ENCODE assay signal across 1 cellular context in the genomic region with DNA sequence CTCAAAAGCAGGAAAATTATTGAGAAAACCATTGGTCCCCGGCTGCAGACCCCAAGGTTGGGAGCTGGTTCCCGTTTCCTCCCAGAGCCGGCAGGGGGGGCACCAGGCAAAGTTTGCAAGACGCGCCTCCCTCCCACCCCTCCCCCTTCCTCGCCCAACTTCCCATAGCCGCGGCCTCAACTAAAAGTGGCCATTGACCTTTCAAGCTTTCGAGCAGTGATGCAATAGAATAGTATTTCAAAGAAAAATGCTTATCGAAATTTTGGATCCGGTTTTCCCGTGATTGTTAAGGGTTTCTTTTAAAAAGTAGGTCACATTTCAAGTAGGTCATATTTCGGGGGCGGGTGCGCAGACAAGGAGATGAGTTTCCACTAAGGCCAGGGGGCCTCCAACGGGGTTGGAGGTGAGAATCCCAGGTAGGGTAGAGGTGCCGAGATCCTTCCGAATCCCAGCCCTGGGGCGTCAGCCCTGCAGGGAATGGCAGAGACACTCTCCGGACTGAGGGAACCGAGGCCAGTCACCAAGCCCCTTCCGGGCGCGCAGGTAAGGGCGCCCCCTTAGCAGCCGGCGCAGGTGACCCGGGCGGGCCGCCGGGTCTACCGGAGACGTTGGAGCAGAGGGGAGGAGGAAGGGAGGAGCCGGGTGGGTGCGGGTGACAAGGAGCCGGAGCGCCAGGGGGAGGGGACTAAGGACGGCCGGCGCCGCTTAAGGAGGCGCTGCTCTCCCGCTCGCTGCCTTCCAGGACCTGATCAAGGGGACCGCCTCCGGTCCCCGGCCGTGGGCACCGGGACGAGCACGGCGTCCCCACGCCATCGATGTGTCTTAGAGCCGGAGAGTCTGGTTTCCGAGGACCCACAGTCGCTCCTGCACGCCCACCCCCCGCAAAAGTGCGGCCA.
TF ChIP-seq lines count a peak whose summit lies in the region.

No MANE protein-coding gene starts in this region.

TF ChIP-seq in K562, 482 proteins besides CTCF, POLR2A, EP300 and RAD21 (continued from another document and continues in another):
- no peak for TF ChIP-seq ZNF695 (CRISPR knock-in tag; IDR thresholded peaks at IDR 0.05)
- TF ChIP-seq ELF1 (tag; IDR thresholded peaks at IDR 0.05), result peak; percentile 71; the same call in 1 of the 2 replicates
- TF ChIP-seq ZNF79 (CRISPR knock-in tag; IDR thresholded peaks at IDR 0.05; ENCODE audit: low read depth), result no peak
- TF ChIP-seq POLR3G (IDR thresholded peaks at IDR 0.05; ENCODE audit: extremely low read depth, insufficient read length, insufficient replicate concordance), result no peak
- TF ChIP-seq ETS2 (tag; IDR thresholded peaks at IDR 0.05; ENCODE audit: borderline replicate concordance, poor library complexity, severe bottlenecking), result no peak
- no peak for TF ChIP-seq THRA (IDR thresholded peaks at IDR 0.05)
- TF ChIP-seq MTA1 (IDR thresholded peaks at IDR 0.05; ENCODE audit: borderline replicate concordance), result peak; percentile 40; the same call in 1 of the 2 replicates
- 0 out of 2 replicates have a peak, but pooled peaks have one; percentile 33 for TF ChIP-seq ZNF12 (CRISPR knock-in tag; IDR thresholded peaks at IDR 0.05)
- TF ChIP-seq JUN (IDR thresholded peaks at IDR 0.05; ENCODE audit: borderline replicate concordance, low read depth, low read length), result peak; percentile 38; the same call in 1 of the 2 replicates
- no peak for TF ChIP-seq JUN (CRISPR knock-in tag; IDR thresholded peaks at IDR 0.05; ENCODE audit: borderline replicate concordance)
- TF ChIP-seq RCOR1 (IDR thresholded peaks at IDR 0.05; ENCODE audit: borderline replicate concordance in 1 of 2, low read depth in 2 of 2, low read length in 2 of 2), result peak; percentile 28 to 89; a peak in 2 of 4 replicates
- TF ChIP-seq E2F1 (CRISPR knock-in tag; IDR thresholded peaks at IDR 0.05), result no peak
- TF ChIP-seq CC2D1A (IDR thresholded peaks at IDR 0.05), result peak; percentile 82
- no peak for TF ChIP-seq YBX1 (IDR thresholded peaks at IDR 0.05)
- no peak for TF ChIP-seq HEY1 (CRISPR knock-in tag; IDR thresholded peaks at IDR 0.05; ENCODE audit: borderline replicate concordance)
- TF ChIP-seq RAD51 (IDR thresholded peaks at IDR 0.05; ENCODE audit: borderline replicate concordance, low read depth), result 0 out of 2 replicates have a peak, but pooled peaks have one; percentile 28
- no peak for TF ChIP-seq ARNT (IDR thresholded peaks at IDR 0.05)
- no peak; the same call in 1 of the 2 replicates for TF ChIP-seq ESRRA (IDR thresholded peaks at IDR 0.05; ENCODE audit: borderline replicate concordance, low read depth)
- no peak for TF ChIP-seq OTX1 (CRISPR knock-in tag; IDR thresholded peaks at IDR 0.05)
- TF ChIP-seq CCNT2 (IDR thresholded peaks at IDR 0.05; ENCODE audit: borderline replicate concordance, extremely low read depth, insufficient read length, low read depth, low read length), result peak; percentile 37
- TF ChIP-seq E2F5 (CRISPR knock-in tag; IDR thresholded peaks at IDR 0.05), result no peak
- no peak for TF ChIP-seq PHB (CRISPR knock-in tag; IDR thresholded peaks at IDR 0.05)
- TF ChIP-seq, protein P1, sequence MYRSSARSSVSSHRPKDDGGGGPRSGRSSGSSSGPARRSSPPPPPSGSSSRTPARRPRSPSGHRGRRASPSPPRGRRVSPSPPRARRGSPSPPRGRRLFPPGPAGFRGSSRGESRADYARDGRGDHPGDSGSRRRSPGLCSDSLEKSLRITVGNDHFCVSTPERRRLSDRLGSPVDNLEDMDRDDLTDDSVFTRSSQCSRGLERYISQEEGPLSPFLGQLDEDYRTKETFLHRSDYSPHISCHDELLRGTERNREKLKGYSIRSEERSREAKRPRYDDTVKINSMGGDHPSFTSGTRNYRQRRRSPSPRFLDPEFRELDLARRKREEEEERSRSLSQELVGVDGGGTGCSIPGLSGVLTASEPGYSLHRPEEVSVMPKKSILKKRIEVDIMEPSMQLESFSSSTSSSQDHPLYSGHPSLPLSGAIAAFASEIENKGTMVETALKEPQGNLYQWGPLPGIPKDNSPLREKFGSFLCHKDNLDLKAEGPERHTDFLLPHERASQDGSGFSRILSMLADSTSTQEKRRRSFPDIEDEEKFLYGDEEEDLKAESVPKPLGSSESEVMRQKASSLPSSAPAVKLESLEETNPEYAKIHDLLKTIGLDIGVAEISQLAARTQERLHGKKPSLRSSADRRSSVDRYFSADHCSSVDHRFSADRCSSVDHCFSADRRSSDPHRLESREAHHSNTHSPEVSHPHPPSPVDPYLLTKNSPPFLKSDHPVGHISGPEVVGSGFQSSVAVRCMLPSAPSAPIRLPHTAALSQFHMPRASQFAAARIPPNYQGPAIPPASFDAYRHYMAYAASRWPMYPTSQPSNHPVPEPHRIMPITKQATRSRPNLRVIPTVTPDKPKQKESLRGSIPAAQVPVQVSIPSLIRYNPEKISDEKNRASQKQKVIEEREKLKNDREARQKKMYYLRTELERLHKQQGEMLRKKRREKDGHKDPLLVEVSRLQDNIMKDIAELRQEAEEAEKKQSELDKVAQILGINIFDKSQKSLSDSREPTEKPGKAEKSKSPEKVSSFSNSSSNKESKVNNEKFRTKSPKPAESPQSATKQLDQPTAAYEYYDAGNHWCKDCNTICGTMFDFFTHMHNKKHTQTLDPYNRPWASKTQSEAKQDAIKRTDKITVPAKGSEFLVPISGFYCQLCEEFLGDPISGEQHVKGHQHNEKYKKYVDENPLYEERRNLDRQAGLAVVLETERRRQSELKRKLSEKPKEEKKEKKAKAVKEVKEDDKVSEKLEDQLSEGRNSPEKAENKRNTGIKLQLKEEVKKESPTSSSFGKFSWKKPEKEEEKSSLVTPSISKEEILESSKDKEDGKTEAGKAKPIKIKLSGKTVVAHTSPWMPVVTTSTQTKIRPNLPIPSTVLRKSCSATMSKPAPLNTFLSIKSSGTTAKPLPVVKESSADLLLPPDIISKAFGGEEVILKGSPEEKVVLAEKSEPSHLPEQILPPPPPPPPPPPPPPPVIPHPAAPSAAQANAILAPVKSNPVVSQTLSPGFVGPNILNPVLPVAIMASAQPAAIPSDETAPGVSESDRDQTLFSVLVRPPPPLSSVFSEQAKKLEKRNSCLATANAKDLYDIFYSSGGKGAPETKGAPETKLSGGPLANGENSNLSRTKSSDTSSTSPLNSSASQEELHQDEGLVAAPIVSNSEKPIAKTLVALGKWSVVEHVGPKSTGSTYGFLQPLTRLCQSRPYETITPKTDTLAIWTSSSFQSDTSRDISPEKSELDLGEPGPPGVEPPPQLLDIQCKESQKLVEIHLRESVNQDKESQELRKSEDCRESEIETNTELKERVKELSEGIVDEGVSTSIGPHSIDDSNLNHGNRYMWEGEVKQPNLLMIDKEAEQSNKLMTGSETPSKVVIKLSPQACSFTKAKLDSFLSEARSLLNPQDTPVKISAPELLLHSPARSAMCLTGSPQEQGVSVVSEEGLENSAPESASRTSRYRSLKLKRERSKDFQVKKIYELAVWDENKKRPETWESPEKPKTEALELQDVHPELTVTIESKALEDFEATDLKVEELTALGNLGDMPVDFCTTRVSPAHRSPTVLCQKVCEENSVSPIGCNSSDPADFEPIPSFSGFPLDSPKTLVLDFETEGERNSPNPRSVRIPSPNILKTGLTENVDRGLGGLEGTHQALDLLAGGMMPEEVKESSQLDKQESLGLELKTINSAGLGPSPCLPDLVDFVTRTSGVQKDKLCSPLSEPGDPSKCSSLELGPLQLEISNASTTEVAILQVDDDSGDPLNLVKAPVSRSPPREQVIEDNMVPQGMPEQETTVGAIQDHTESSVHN (IDR thresholded peaks at IDR 0.05; ENCODE audit: borderline replicate concordance in 1 of 2, low read depth in 1 of 2), result peak in 1 of 2 experiments; percentile 84; a peak in 2 of 4 replicates
- no peak for TF ChIP-seq ZNF274 (IDR thresholded peaks at IDR 0.05; ENCODE audit: borderline replicate concordance, low read depth, low read length)
- no peak for TF ChIP-seq SRF (CRISPR knock-in tag; IDR thresholded peaks at IDR 0.05)
- 0 out of 2 replicates have a peak, but pooled peaks have one; percentile 9 for TF ChIP-seq ZNF197 (CRISPR knock-in tag; IDR thresholded peaks at IDR 0.05; ENCODE audit: low read depth)
- TF ChIP-seq PCBP2 (IDR thresholded peaks at IDR 0.05; ENCODE audit: low read depth, low read length, poor library complexity, severe bottlenecking), result no peak
- TF ChIP-seq SMC3 (conservative IDR thresholded peaks at IDR 0.05; ENCODE audit: insufficient read depth, low read depth, low read length), result peak; percentile 77
- no peak for TF ChIP-seq ESRRB (CRISPR knock-in tag; IDR thresholded peaks at IDR 0.05; ENCODE audit: borderline replicate concordance)
- TF ChIP-seq KDM1A (IDR thresholded peaks at IDR 0.05), result peak; percentile 81 to 87
- TF ChIP-seq ZNF232 (CRISPR knock-in tag; IDR thresholded peaks at IDR 0.05), result no peak
- peak; percentile 55; the same call in 1 of the 2 replicates for TF ChIP-seq SMARCE1 (IDR thresholded peaks at IDR 0.05)
- TF ChIP-seq PURB (CRISPR knock-in tag; IDR thresholded peaks at IDR 0.05; ENCODE audit: low read depth), result no peak
- TF ChIP-seq RBFOX2 (IDR thresholded peaks at IDR 0.05; ENCODE audit: low read depth, low read length), result no peak
- peak; percentile 96 for TF ChIP-seq CEBPB (tag; IDR thresholded peaks at IDR 0.05)
- TF ChIP-seq ZSCAN32 (CRISPR knock-in tag; IDR thresholded peaks at IDR 0.05), result no peak
- no peak for TF ChIP-seq BRF2 (IDR thresholded peaks at IDR 0.05; ENCODE audit: borderline replicate concordance, insufficient read depth, insufficient read length)
- no peak for TF ChIP-seq KDM4B (IDR thresholded peaks at IDR 0.05; ENCODE audit: borderline replicate concordance in 2 of 2, low read depth in 1 of 2)
- no peak; a peak in 1 of 4 replicates for TF ChIP-seq UBTF (IDR thresholded peaks at IDR 0.05; ENCODE audit: borderline replicate concordance in 1 of 2, low read depth in 2 of 2, low read length in 2 of 2)
- TF ChIP-seq SNRNP70 (optimal IDR thresholded peaks at IDR 0.05; ENCODE audit: low read depth, low read length), result no peak
- no peak for TF ChIP-seq E2F3 (CRISPR knock-in tag; IDR thresholded peaks at IDR 0.05)
- no peak for TF ChIP-seq PTBP1 (IDR thresholded peaks at IDR 0.05; ENCODE audit: low read depth, low read length)
- no peak for TF ChIP-seq MYC (IDR thresholded peaks at IDR 0.05; ENCODE audit: low read depth, low read length)
- TF ChIP-seq MYC (CRISPR knock-in tag; IDR thresholded peaks at IDR 0.05; ENCODE audit: borderline replicate concordance, low read depth), result no peak
- peak; percentile 82 for TF ChIP-seq ETV5 (CRISPR knock-in tag; IDR thresholded peaks at IDR 0.05; ENCODE audit: low read depth)
- TF ChIP-seq PKNOX1 (IDR thresholded peaks at IDR 0.05), result 0 out of 2 replicates have a peak, but pooled peaks have one; percentile 8
